Comparison of ENCODE assay signal across 27 cellular contexts in genomic region chr3:132354916-132355702, GRCh38. TPM values are rescaled to one million over a fixed set of nuclear protein-coding genes. Genes with fewer than 3 reads are reported as not detected.
DNase-seq lines count a peak whose midpoint lies in the region; ATAC-seq, FAIRE-seq and TF ChIP-seq lines count a peak whose summit lies in the region.
"Had no signal": no experiment of that assay in that cellular context is flagged by ENCODE, and none has a peak within 500 bp of the region (broad histone marks: within the 10 kb centered on the region; RNA-seq: fewer than 3 reads in every experiment).

No MANE protein-coding gene starts in this region.

- no peaks in the 10 kb centered on the region for H3K27me3 ChIP-seq in foreskin keratinocyte
- no peaks in the 10 kb centered on the region for H3K27me3 ChIP-seq in brain microvascular endothelial cell (replicated peaks)
- H3K27me3 ChIP-seq: BLaER1, SJCRH30 had no signal

- no peaks in the 10 kb centered on the region for H3K36me3 ChIP-seq in brain microvascular endothelial cell (replicated peaks)
- H3K36me3 ChIP-seq: BLaER1, SJCRH30 had no signal

- TF ChIP-seq POLR2A in H54 (IDR thresholded peaks at IDR 0.05; ENCODE audit: low read depth, low read length): no peak

- TF ChIP-seq CTCF in VCaP (conservative IDR thresholded peaks at IDR 0.05) (no peak), foreskin keratinocyte (conservative IDR thresholded peaks at IDR 0.05) (no peak), brain microvascular endothelial cell (IDR thresholded peaks at IDR 0.05; ENCODE audit: low read depth, low read length, missing control alignments) (no peak)

- H3K27ac ChIP-seq in VCaP (peak overlapping the region; percentile 100), foreskin keratinocyte (no peak overlapping the region), brain microvascular endothelial cell (no peak overlapping the region)
- H3K27ac ChIP-seq: BLaER1, SJCRH30 had no signal

- DNase-seq in H54 (ENCODE audit: insufficient read length, low spot score) (no peak), foreskin keratinocyte (peak; percentile 40 to 71), renal cortical epithelial cell (ENCODE audit: low read depth) (peak; percentile 51), brain microvascular endothelial cell (no peak), NCI-H1436 treated with DMSO at 0.1 percent for 48 hours (lab: John Stamatoyannopoulos, UW) (no peak)
- DNase-seq: ACHN; CD4-positive, alpha-beta T cell; COR-L47; DMS 273 treated with DMSO at 0.1 percent for 48 hours; DND-41; GOT3; MM.1S; NCI-H1048; NCI-H1417 treated with DMSO at 0.1 percent for 48 hours; NCI-H187 treated with DMSO at 0.1 percent for 48 hours; NCI-H2107; NCI-H510A; NCI-H748 treated with DMSO at 0.1 percent for 48 hours; NK-92 treated with Interleukin-12 subunit alpha and Interleukin-12 subunit beta, amount 100 ng/mL, for 24 hours; SJCRH30 had no signal

- H3K4me1 ChIP-seq in foreskin keratinocyte: no peaks in the 10 kb centered on the region
- H3K4me1 ChIP-seq: BLaER1, SJCRH30 had no signal

- H3K4me3 ChIP-seq in brain microvascular endothelial cell (ENCODE audit: low read depth, low read length): no peak overlapping the region
- H3K4me3 ChIP-seq: BLaER1, SJCRH30 had no signal

- peak; percentile 50 for FAIRE-seq in H54 (lab: Jason Lieb, UNC)
- FAIRE-seq: GM12891 had no signal

- ATAC-seq in foreskin keratinocyte (peak; percentile 88), HG03097 (IDR thresholded peaks at IDR 0.05; ENCODE audit: low FRiP score, unreplicated experiment) (no peak), HG03460 (IDR thresholded peaks at IDR 0.05; ENCODE audit: unreplicated experiment) (no peak)
- ATAC-seq: HCT116 had no signal

- in situ Hi-C loops in brain microvascular endothelial cell (cut with HindIII; ENCODE audit: low pct_ligation_motif_present, low sequenced_read_pairs): no loop called here

RNA-seq across cellular contexts. Expression of gene ACP3, which starts 37.9 kb away (rescaled TPM):
- total RNA-seq in foreskin keratinocyte (0.21 and 0.78 TPM in 2 replicates), renal cortical epithelial cell (not detected in 2 replicates)
- 0.12 and 0.21 TPM in 2 replicates for polyA plus RNA-seq in foreskin keratinocyte
- total RNA-seq: CD4-positive, alpha-beta T cell; G401; SJCRH30 had no signal

Comparison
In these comparisons a context has a peak if more than half of its experiments do, and no peak if none do; other contexts are left out.
1. DNase-seq: peak in foreskin keratinocyte (2 of 2) and renal cortical epithelial cell (single experiment); none in H54 (single experiment), brain microvascular endothelial cell (single experiment) and NCI-H1436 treated with DMSO at 0.1 percent for 48 hours (single experiment).